In genomic region chr17:28335201-28335958, GRCh38 we compare ENCODE assay signal across 8 cellular contexts. TPM values are rescaled to one million over a fixed set of nuclear protein-coding genes. Genes with fewer than 3 reads are reported as not detected.
DNase-seq lines count a peak whose midpoint lies in the region; ATAC-seq and TF ChIP-seq lines count a peak whose summit lies in the region.

IFT20 (minus strand) TSS chr17:28335472; CDS start chr17:28331985, 3,487 bp downstream.
A gene with protein sequence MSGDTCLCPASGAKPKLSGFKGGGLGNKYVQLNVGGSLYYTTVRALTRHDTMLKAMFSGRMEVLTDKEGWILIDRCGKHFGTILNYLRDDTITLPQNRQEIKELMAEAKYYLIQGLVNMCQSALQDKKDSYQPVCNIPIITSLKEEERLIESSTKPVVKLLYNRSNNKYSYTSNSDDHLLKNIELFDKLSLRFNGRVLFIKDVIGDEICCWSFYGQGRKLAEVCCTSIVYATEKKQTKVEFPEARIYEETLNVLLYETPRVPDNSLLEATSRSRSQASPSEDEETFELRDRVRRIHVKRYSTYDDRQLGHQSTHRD (plus strand): TSS chr17:28335761. CDS start chr17:28339522, 3,761 bp downstream.

- peak within 1 kb of the TSS; percentile 83 for H3K4me2 ChIP-seq in neural progenitor cell

- in situ Hi-C loops in SK-MEL-5 (cut with HindIII; ENCODE audit: low pct_unique_long_range_greater_than_20kb, low sequenced_read_pairs) = no loop called here

- H3K27me3 ChIP-seq in foreskin keratinocyte (no peaks in the 10 kb centered on the region), neural progenitor cell (no peaks in the 10 kb centered on the region)

- peak within 1 kb of the TSS; percentile 91 for H3K9ac ChIP-seq in neural progenitor cell

- peak; percentile 90 for DNase-seq in GF-D8 (lab: John Stamatoyannopoulos, UW)
- DNase-seq in HEK293T (ENCODE audit: extremely low spot score) = peak; percentile 88
- peak; percentile 99 for DNase-seq in MV-4-11 (lab: John Stamatoyannopoulos, UW)
- DNase-seq in SK-MEL-5 (ENCODE audit: low read depth, low spot score) = peak; percentile 100
- DNase-seq in activated naive CD4-positive, alpha-beta T cell treated with Interleukin-2 at 50 U/mL for 16 hours = peak; percentile 98
- peak; percentile 99 to 100 for DNase-seq in foreskin keratinocyte
- DNase-seq in neural progenitor cell (ENCODE audit: low spot score) = peak; percentile 100
- peak; percentile 100 for DNase-seq in stromal cell of bone marrow (ENCODE audit: low read depth)

- H3K9me3 ChIP-seq in neural progenitor cell (ENCODE audit: low read depth) = no peaks in the 10 kb centered on the region

- H3K27ac Mint-ChIP-seq in neural progenitor cell = peak within 1 kb of the TSS; percentile 99

- peak within 1 kb of the TSS; percentile 82 for H3K4me3 ChIP-seq in neural progenitor cell

- H3K36me3 ChIP-seq in neural progenitor cell = no peaks in the 10 kb centered on the region

- POLR2A ChIA-PET in HEK293T (lab: Yijun Ruan, JAX) = interaction anchor here (0.6 to 3.1 kb wide), 36 partner anchors 9 to 617 kb away, joined by 3 to 59 read pairs (median 4); partner anchors contain the start of genes PIGS, POLDIP2, SARM1 and SEBOX

- peaks cover 44% of the 10 kb centered on the region for H3K79me2 ChIP-seq in neural progenitor cell (ENCODE audit: low read depth)

- peak within 1 kb of the TSS; percentile 93 for H2AFZ ChIP-seq in neural progenitor cell (replicated peaks)

- TF ChIP-seq CTCF in foreskin keratinocyte (conservative IDR thresholded peaks at IDR 0.05) (peak; percentile 24), neural progenitor cell (IDR thresholded peaks at IDR 0.05) (no peak)

- peak within 1 kb of the TSS; percentile 75 for H3K27ac ChIP-seq in foreskin keratinocyte
- peak within 1 kb of the TSS; percentile 94 for H3K27ac ChIP-seq in neural progenitor cell

- peaks cover 9% of the 10 kb centered on the region for H3K36me3 Mint-ChIP-seq in neural progenitor cell

- H3K27me3 Mint-ChIP-seq in neural progenitor cell (ENCODE audit: insufficient read depth, low read depth) = peaks cover 1% of the 10 kb centered on the region

- peaks cover 23% of the 10 kb centered on the region for H3F3A ChIP-seq in neural progenitor cell (ENCODE audit: low read depth)

- no peaks in the 10 kb centered on the region for H3K9me3 Mint-ChIP-seq in neural progenitor cell

- peak within 1 kb of the TSS; percentile 98 for H3K4me3 Mint-ChIP-seq in neural progenitor cell

- H3K4me1 Mint-ChIP-seq in neural progenitor cell = peaks cover 31% of the 10 kb centered on the region

- H3K4me1 ChIP-seq in foreskin keratinocyte (peaks cover 15% of the 10 kb centered on the region), neural progenitor cell (peaks cover 6% of the 10 kb centered on the region)

- peak; percentile 92 for ATAC-seq in foreskin keratinocyte

- H4K20me1 ChIP-seq in neural progenitor cell (ENCODE audit: low read depth) = peaks cover 29% of the 10 kb centered on the region

- CTCF ChIA-PET in HEK293T (lab: Yijun Ruan, JAX) = interaction anchor here (0.8 to 1.9 kb wide), 6 partner anchors 10 to 87 kb away, joined by 3 to 10 read pairs (median 4); no protein-coding TSS in a partner anchor

TF ChIP-seq in HEK293T, 16 proteins besides CTCF, POLR2A, EP300 and RAD21:
- TF ChIP-seq SUZ12 (IDR thresholded peaks at IDR 0.05) (no peak; the same call in none of the 2 replicates), FOXK2 (IDR thresholded peaks at IDR 0.05) (peak; percentile 96), SP1 (IDR thresholded peaks at IDR 0.05) (no peak), HDGF (IDR thresholded peaks at IDR 0.05; ENCODE audit: borderline replicate concordance) (no peak), ZNF384 (IDR thresholded peaks at IDR 0.05) (no peak), FOXA1 (IDR thresholded peaks at IDR 0.05) (no peak), BHLHE40 (IDR thresholded peaks at IDR 0.05; ENCODE audit: borderline replicate concordance) (no peak), LEF1 (IDR thresholded peaks at IDR 0.05; ENCODE audit: borderline replicate concordance) (no peak), CTBP1 (IDR thresholded peaks at IDR 0.05; ENCODE audit: borderline replicate concordance) (no peak), TARDBP (IDR thresholded peaks at IDR 0.05) (peak; percentile 47; the same call in 1 of the 2 replicates), FOXM1 (IDR thresholded peaks at IDR 0.05; ENCODE audit: borderline replicate concordance) (no peak), L3MBTL2 (conservative IDR thresholded peaks at IDR 0.05) (no peak), ELF4 (IDR thresholded peaks at IDR 0.05) (peak; percentile 82), ARNT (IDR thresholded peaks at IDR 0.05) (no peak), NFRKB (IDR thresholded peaks at IDR 0.05) (no peak)
- TF ChIP-seq, protein P1, sequence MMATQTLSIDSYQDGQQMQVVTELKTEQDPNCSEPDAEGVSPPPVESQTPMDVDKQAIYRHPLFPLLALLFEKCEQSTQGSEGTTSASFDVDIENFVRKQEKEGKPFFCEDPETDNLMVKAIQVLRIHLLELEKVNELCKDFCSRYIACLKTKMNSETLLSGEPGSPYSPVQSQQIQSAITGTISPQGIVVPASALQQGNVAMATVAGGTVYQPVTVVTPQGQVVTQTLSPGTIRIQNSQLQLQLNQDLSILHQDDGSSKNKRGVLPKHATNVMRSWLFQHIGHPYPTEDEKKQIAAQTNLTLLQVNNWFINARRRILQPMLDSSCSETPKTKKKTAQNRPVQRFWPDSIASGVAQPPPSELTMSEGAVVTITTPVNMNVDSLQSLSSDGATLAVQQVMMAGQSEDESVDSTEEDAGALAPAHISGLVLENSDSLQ (IDR thresholded peaks at IDR 0.05) = 0 out of 2 replicates have a peak, but pooled peaks have one; percentile 2
TF ChIP-seq in HEK293T: peak in this region for 4.

RNA-seq across cellular contexts. Expression of gene IFT20, which starts in this region (rescaled TPM):
- total RNA-seq in SK-MEL-5 (2014; rRNA removed; shearing (Covaris generic)) = 30.7 and 38.9 TPM in 2 replicates
- 18.5 and 18.9 TPM in 2 replicates for polyA plus RNA-seq in SK-MEL-5 (2015; cell fraction: cytosol; rRNA removed)
- polyA plus RNA-seq in SK-MEL-5 (2015; cell fraction: nucleus; rRNA removed) = 63.1 and 64.1 TPM in 2 replicates
- total RNA-seq in foreskin keratinocyte = 22.6 and 28.8 TPM in 2 replicates
- polyA plus RNA-seq in foreskin keratinocyte = 26.8 and 31.3 TPM in 2 replicates
- 25.7 and 68.2 TPM in 2 replicates for total RNA-seq in neural progenitor cell (ENCODE audit: low replicate concordance)

RNA-seq across cellular contexts. Expression of the second gene that starts in this region (rescaled TPM):
- total RNA-seq in SK-MEL-5 (2014; rRNA removed; shearing (Covaris generic)) = 24.5 and 27.6 TPM in 2 replicates
- polyA plus RNA-seq in SK-MEL-5 (2015; cell fraction: cytosol; rRNA removed) = 32.1 and 33.6 TPM in 2 replicates
- 31.2 and 38.1 TPM in 2 replicates for polyA plus RNA-seq in SK-MEL-5 (2015; cell fraction: nucleus; rRNA removed)
- total RNA-seq in foreskin keratinocyte (56.1 and 59.0 TPM in 2 replicates), neural progenitor cell (ENCODE audit: low replicate concordance) (13.7 and 18.6 TPM in 2 replicates)
- polyA plus RNA-seq in foreskin keratinocyte = 33.5 and 35.0 TPM in 2 replicates

Comparison
In these comparisons a context has a peak if more than half of its experiments do, and no peak if none do; other contexts are left out.
1. Peak in every context shown above with its lines: DNase-seq, ATAC-seq, H3K4me3 ChIP-seq and H3K27ac ChIP-seq.